2 cellular contexts compared by ENCODE assay signal in genomic region chr17:76022973-76023899, GRCh38.
A peak's percentile ranks its signal among the peaks of the same experiment; 100 is the strongest.
TF ChIP-seq lines count a peak whose summit lies in the region.

No MANE protein-coding gene starts in this region.

TF ChIP-seq in A549, 52 proteins besides CTCF, POLR2A, EP300 and RAD21:
- peak; percentile 70 for TF ChIP-seq ZFP36 (IDR thresholded peaks at IDR 0.05; ENCODE audit: borderline replicate concordance, partially characterized antibody)
- no peak for TF ChIP-seq MAZ (IDR thresholded peaks at IDR 0.05; ENCODE audit: borderline replicate concordance, low read depth, low read length)

TF ChIP-seq in HEK293, 187 proteins besides CTCF, POLR2A, EP300 and RAD21:
- peak; percentile 55; the same call in 1 of the 2 replicates for TF ChIP-seq ZNF600 (tag by site-specific recombination; IDR thresholded peaks at IDR 0.05)
- TF ChIP-seq ATF2 (tag by site-specific recombination; IDR thresholded peaks at IDR 0.05; ENCODE audit: low read depth), result no peak
